18 cellular contexts compared by ENCODE assay signal in genomic region chr4:80577991-80578390, GRCh38.
A peak's percentile ranks its signal among the peaks of the same experiment; 100 is the strongest.
DNase-seq lines count a peak whose midpoint lies in the region; ATAC-seq, FAIRE-seq and TF ChIP-seq lines count a peak whose summit lies in the region.
"Had no signal": no experiment of that assay in that cellular context is flagged by ENCODE, and none has a peak within 500 bp of the region (broad histone marks: within the 10 kb centered on the region; RNA-seq: fewer than 3 reads in every experiment).

No MANE protein-coding gene starts in this region.

- peaks cover 3% of the 10 kb centered on the region for H3K36me3 Mint-ChIP-seq in nephron (ENCODE audit: low read depth)

- no peaks in the 10 kb centered on the region for H3K4me1 ChIP-seq in pancreas
- H3K4me1 ChIP-seq: BE2C had no signal

- peaks cover 11% of the 10 kb centered on the region for H3K4me1 Mint-ChIP-seq in nephron

- peak; percentile 5 for DNase-seq in ACHN
- DNase-seq in DMS79 treated with DMSO at 0.1 percent for 48 hours (lab: John Stamatoyannopoulos, UW) = peak; percentile 55
- peak; percentile 11 for DNase-seq in glomerular visceral epithelial cell (ENCODE audit: extremely low spot score)
- DNase-seq in pancreas = no peak
- no peak for DNase-seq in posterior cingulate gyrus
- no peak for DNase-seq in amniotic stem cell (lab: John Stamatoyannopoulos, UW)
- DNase-seq: 8988T; BE2C; CD4-positive, alpha-beta memory T cell; COR-L47; DMS53; GM23248 had no signal

- H3K9me3 ChIP-seq in pancreas = no peaks in the 10 kb centered on the region
- H3K9me3 ChIP-seq: BE2C had no signal

- no peak overlapping the region for H3K27ac ChIP-seq in pancreas
- H3K27ac ChIP-seq: C4-2B, GM23248 had no signal

- no peak overlapping the region for H3K4me3 ChIP-seq in pancreas
- H3K4me3 ChIP-seq: GM12878, GM23248 had no signal

- peaks cover 13% of the 10 kb centered on the region for H3K9me3 Mint-ChIP-seq in nephron

- H3K27me3 Mint-ChIP-seq in nephron (ENCODE audit: low read depth) = no peaks in the 10 kb centered on the region

- intact Hi-C loops in pancreas (cut with DNase I) = no loop called here
- intact Hi-C loops in posterior cingulate gyrus (cut with DNase I) = no loop called here

- TF ChIP-seq CTCF in nephron (IDR thresholded peaks at IDR 0.05; ENCODE audit: unreplicated experiment in 3 of 3) (no peak), pancreas (IDR thresholded peaks at IDR 0.05) (no peak)

- ATAC-seq in pancreas (no peak), HG02798 (IDR thresholded peaks at IDR 0.05; ENCODE audit: poor library complexity, unreplicated experiment) (no peak)
- ATAC-seq: GM12878, HCT116 had no signal

- H3K36me3 ChIP-seq in pancreas = no peaks in the 10 kb centered on the region
- H3K36me3 ChIP-seq: BE2C had no signal

- H3K27ac Mint-ChIP-seq in nephron = peak overlapping the region; percentile 26 to 86 (median 74)
- H3K27ac Mint-ChIP-seq: CD4-positive, alpha-beta memory T cell had no signal

- H3K27me3 ChIP-seq in pancreas = no peaks in the 10 kb centered on the region
- H3K27me3 ChIP-seq: BE2C had no signal

- in situ Hi-C loops in ACHN (cut with HindIII; ENCODE audit: low pct_ligation_motif_present, low pct_unique_long_range_greater_than_20kb, low sequenced_read_pairs) = no loop called here

- no peak for FAIRE-seq in pancreas (lab: Jason Lieb, UNC)
- FAIRE-seq: GM12878, H54 had no signal

- H3K4me3 Mint-ChIP-seq in nephron = no peak overlapping the region

- WGBS in pancreas, 2 donors = 71 to 79% methylated on average over 1 of the region's 1 CpG

Comparison
In these comparisons a context has a peak if more than half of its experiments do, and no peak if none do; other contexts are left out.
1. DNase-seq: peak in ACHN (single experiment), DMS79 treated with DMSO at 0.1 percent for 48 hours (single experiment) and glomerular visceral epithelial cell (single experiment); none in pancreas (0 of 6), posterior cingulate gyrus (0 of 10) and amniotic stem cell (single experiment).